28 cellular contexts compared by ENCODE assay signal in the genomic region with DNA sequence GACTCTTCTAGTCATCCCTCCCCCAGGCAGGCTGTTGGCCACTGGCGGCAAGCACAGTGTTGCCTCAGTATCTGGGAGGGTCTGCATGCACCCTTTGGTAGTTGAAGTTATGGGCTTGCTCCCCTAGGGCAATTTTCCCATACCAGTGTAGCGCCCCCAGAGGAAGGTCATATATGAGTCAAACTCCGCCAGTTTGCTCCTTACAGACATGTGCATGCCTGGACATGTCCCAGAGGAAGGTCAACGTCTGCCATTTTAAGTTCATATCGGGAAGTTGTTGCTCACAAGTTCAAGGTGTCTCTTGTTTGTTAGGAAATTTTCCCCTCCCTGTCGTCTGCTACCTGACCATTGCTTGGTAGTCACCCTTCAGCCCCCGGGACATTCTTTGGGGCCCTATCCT. TPM values are rescaled to one million over a fixed set of nuclear protein-coding genes. Genes with fewer than 3 reads are reported as not detected.
A peak's percentile ranks its signal among the peaks of the same experiment; 100 is the strongest.
DNase-seq lines count a peak whose midpoint lies in the region; ATAC-seq, FAIRE-seq and TF ChIP-seq lines count a peak whose summit lies in the region.
"Had no signal": no experiment of that assay in that cellular context is flagged by ENCODE, and none has a peak within 500 bp of the region (broad histone marks: within the 10 kb centered on the region; RNA-seq: fewer than 3 reads in every experiment).

No MANE protein-coding gene starts in this region.

- H3K4me2 ChIP-seq in Karpas-422 (ENCODE audit: low read depth, low read length, poor library complexity, severe bottlenecking) (no peak overlapping the region), K562 (ENCODE audit: insufficient read depth, low read length) (no peak overlapping the region)
- H3K4me2 ChIP-seq: smooth muscle cell had no signal

- TF ChIP-seq EP300 in K562 (IDR thresholded peaks at IDR 0.05; ENCODE audit: low read length) = no peak

- H2AFZ ChIP-seq in Karpas-422 (ENCODE audit: low read length) (no peak overlapping the region), K562 (ENCODE audit: low read depth, low read length) (peak overlapping the region; percentile 61)
- H2AFZ ChIP-seq: GM23248 had no signal

- H3K27me3 ChIP-seq in Karpas-422 (ENCODE audit: low read length) = no peaks in the 10 kb centered on the region
- no peaks in the 10 kb centered on the region for H3K27me3 ChIP-seq in K562 (ENCODE audit: control insufficient read depth in 2 of 2, insufficient read depth in 2 of 2, low read length in 2 of 2)
- H3K27me3 ChIP-seq: foreskin keratinocyte, uterus had no signal

- POLR2A ChIA-PET in K562 (lab: Yijun Ruan, JAX) = no interaction called here

- in situ Hi-C loops in K562 (cut with MboI) = no loop called here

- H3K9me2 ChIP-seq in Karpas-422 (replicated peaks; ENCODE audit: insufficient read depth, low read length) = no peaks in the 10 kb centered on the region

- no peak overlapping the region for H3K27ac ChIP-seq in C4-2B
- no peak overlapping the region for H3K27ac ChIP-seq in Karpas-422 (ENCODE audit: low read length)
- H3K27ac ChIP-seq in K562 (ENCODE audit: extremely low read depth, low read depth, low read length) = no peak overlapping the region
- H3K27ac ChIP-seq: foreskin keratinocyte, GM23248, psoas muscle, uterus had no signal

- ATAC-seq in K562 (peak; percentile 93), HG03342 (IDR thresholded peaks at IDR 0.05; ENCODE audit: unreplicated experiment) (no peak)
- ATAC-seq: foreskin keratinocyte, left cardiac atrium, psoas muscle had no signal

- H3K4me1 ChIP-seq in Karpas-422 (ENCODE audit: low read length) = no peaks in the 10 kb centered on the region
- no peaks in the 10 kb centered on the region for H3K4me1 ChIP-seq in K562 (replicated peaks in 1 of 2; ENCODE audit: control insufficient read depth in 2 of 2, insufficient read depth in 2 of 2, low read length in 2 of 2)
- H3K4me1 ChIP-seq: Caco-2, foreskin keratinocyte, psoas muscle, uterus had no signal

- H4K20me1 ChIP-seq in Karpas-422 (ENCODE audit: insufficient read depth, low read depth, low read length) (no peaks in the 10 kb centered on the region), K562 (replicated peaks; ENCODE audit: control insufficient read depth, insufficient read depth, low read length) (no peaks in the 10 kb centered on the region)

- peak; percentile 13 for DNase-seq in GM12865 (ENCODE audit: low read depth)
- peak; percentile 79 for DNase-seq in Karpas-422
- peak in 3 of 4 experiments; percentile 12 to 28 (median 25) for DNase-seq in K562 (ENCODE audit: extremely low read depth in 1 of 4, low spot score in 3 of 4)
- no peak for DNase-seq in immature natural killer cell
- DNase-seq in lower leg skin (ENCODE audit: low spot score in 2 of 2) = no peak
- DNase-seq: activated CD4-positive, alpha-beta memory T cell treated with anti-CD3 and anti-CD28 coated beads, Interleukin-2, amount 10 ng/mL, durations not matched to agents 7 days and 5 days; activated T-cell treated with anti-CD3 and anti-CD28 coated beads, Interleukin-2, amount 50 U/mL, for 48 hours; AML-193; Caco-2; GM23248; hypothalamus; Kasumi-1; left cardiac atrium; midbrain; NCI-H1417 treated with DMSO at 0.1 percent for 48 hours; NCI-H2227 treated with DMSO at 0.1 percent for 48 hours; NK-92 treated with Interleukin-12 subunit alpha and Interleukin-12 subunit beta, amount 100 ng/mL, for 24 hours; psoas muscle; stimulated activated CD8-positive, alpha-beta memory T cell treated with anti-CD3 and anti-CD28 coated beads, Interleukin-4, amount 100 ng/mL, for 48 hours; uterus had no signal

- H3K27ac Mint-ChIP-seq in immature natural killer cell = no peak overlapping the region
- H3K27ac Mint-ChIP-seq: activated CD4-positive, alpha-beta memory T cell treated with anti-CD3 and anti-CD28 coated beads, Interleukin-2, amount 10 ng/mL, durations not matched to agents 7 days and 5 days; dendritic cell treated with granulocyte-macrophage colony-stimulating factor and Interleukin-4, amounts not matched to agents 40 ng/mL and 50 ng/mL, for 4 days had no signal

- WGBS in K562 (ENCODE audit: insufficient coverage, low coverage, missing lambda C conversion rate) = 2% methylated on average over 7 of the region's 7 CpGs
- 79 to 84% methylated on average over 7 of the region's 7 CpGs for WGBS in lower leg skin, 2 donors

- H3K9ac ChIP-seq in Karpas-422 (ENCODE audit: low read length) = no peak overlapping the region
- no peak overlapping the region for H3K9ac ChIP-seq in K562 (ENCODE audit: insufficient read depth in 1 of 2, low read depth in 2 of 2, low read length in 2 of 2)
- H3K9ac ChIP-seq: GM23248 had no signal

- H3K4me1 Mint-ChIP-seq in immature natural killer cell = no peaks in the 10 kb centered on the region
- H3K4me1 Mint-ChIP-seq: activated CD4-positive, alpha-beta memory T cell treated with anti-CD3 and anti-CD28 coated beads, Interleukin-2, amount 10 ng/mL, durations not matched to agents 7 days and 5 days had no signal

- H3K79me2 ChIP-seq in Karpas-422 (ENCODE audit: low read length) (no peaks in the 10 kb centered on the region), K562 (ENCODE audit: control insufficient read depth, insufficient read depth, low read length) (no peaks in the 10 kb centered on the region)

- no peak for TF ChIP-seq RAD21 in K562 (CRISPR knock-in tag; conservative IDR thresholded peaks at IDR 0.05 in 1 of 2, IDR thresholded peaks at IDR 0.05 in 1 of 2)

- FAIRE-seq in K562 (lab: Jason Lieb, UNC) = no peak
- FAIRE-seq: G401.6 had no signal

- H3K9me3 ChIP-seq in Karpas-422 (ENCODE audit: low read length) = no peaks in the 10 kb centered on the region
- no peaks in the 10 kb centered on the region for H3K9me3 ChIP-seq in K562 (replicated peaks; ENCODE audit: control insufficient read depth, insufficient read depth, low read depth, low read length)
- H3K9me3 ChIP-seq: Caco-2, psoas muscle, uterus had no signal

- H3K36me3 ChIP-seq in Karpas-422 (ENCODE audit: insufficient read depth, low read length) (no peaks in the 10 kb centered on the region), K562 (ENCODE audit: control insufficient read depth, insufficient read depth, low read length) (no peaks in the 10 kb centered on the region)
- H3K36me3 ChIP-seq: uterus had no signal

- TF ChIP-seq CTCF in C4-2B (conservative IDR thresholded peaks at IDR 0.05) (peak; percentile 23; the same call in 1 of the 2 replicates), GM12865 (IDR thresholded peaks at IDR 0.05; ENCODE audit: insufficient read depth, low read depth, low read length, missing control alignments) (peak; percentile 9), K562 (IDR thresholded peaks at IDR 0.05 in 2 of 3, conservative IDR thresholded peaks at IDR 0.05 in 1 of 3; ENCODE audit: insufficient read depth in 2 of 3, low read depth in 1 of 3, low read length in 3 of 3) (peak; percentile 30 to 52 (median 42)), lower leg skin (IDR thresholded peaks at IDR 0.05) (no peak)

- H3K36me3 Mint-ChIP-seq in immature natural killer cell = no peaks in the 10 kb centered on the region

- TF ChIP-seq POLR2A in K562 (conservative IDR thresholded peaks at IDR 0.05) = no peak
- TF ChIP-seq POLR2A in lower leg skin (IDR thresholded peaks at IDR 0.05) = no peak

- intact Hi-C loops in K562 (cut with micrococcal nuclease) (loop anchor here (2.0 kb wide), 1 partner anchor 218 kb away; no protein-coding TSS in a partner anchor), lower leg skin (cut with DNase I; ENCODE audit: low total_unique reads) (no loop called here)

- no peaks in the 10 kb centered on the region for H3K9me1 ChIP-seq in K562 (ENCODE audit: control insufficient read depth, insufficient read depth, low read length)

- BruUV-seq in K562 (replicated peaks; lab: Mats Ljungman, UMichigan) = no TSS peak

- H3K4me3 ChIP-seq in GM12865 (ENCODE audit: low read depth, low read length) (no peak overlapping the region), Karpas-422 (ENCODE audit: low read length) (no peak overlapping the region), K562 (no peak overlapping the region), lower leg skin (ENCODE audit: low read depth, poor library complexity, severe bottlenecking) (no peak overlapping the region)
- H3K4me3 ChIP-seq: GM23248, psoas muscle, smooth muscle cell, uterus had no signal

- CTCF ChIA-PET in K562 (lab: Yijun Ruan, JAX; ENCODE audit: low intra/inter-chr PET ratio) = no interaction called here

- peaks cover 0 to 11% (median 4%) of the 10 kb centered on the region in 6 donors for H3K9me3 Mint-ChIP-seq in immature natural killer cell

- no peak overlapping the region for H3K4me3 Mint-ChIP-seq in immature natural killer cell
- H3K4me3 Mint-ChIP-seq: activated CD4-positive, alpha-beta memory T cell treated with anti-CD3 and anti-CD28 coated beads, Interleukin-2, amount 10 ng/mL, durations not matched to agents 7 days and 5 days; dendritic cell treated with granulocyte-macrophage colony-stimulating factor and Interleukin-4, amounts not matched to agents 40 ng/mL and 50 ng/mL, for 4 days had no signal

- H3K27me3 Mint-ChIP-seq in immature natural killer cell (ENCODE audit: low read depth in 3 of 3) = no peaks in the 10 kb centered on the region
- H3K27me3 Mint-ChIP-seq: activated CD4-positive, alpha-beta memory T cell treated with anti-CD3 and anti-CD28 coated beads, Interleukin-2, amount 10 ng/mL, durations not matched to agents 7 days and 5 days; dendritic cell treated with granulocyte-macrophage colony-stimulating factor and Interleukin-4, amounts not matched to agents 40 ng/mL and 50 ng/mL, for 4 days had no signal

RNA-seq across cellular contexts. Expression of a gene that starts 51.3 kb away (rescaled TPM):
- total RNA-seq in Karpas-422 (2014; rRNA removed; shearing (Covaris generic); ENCODE audit: low replicate concordance) = not detected in 2 replicates
- total RNA-seq in K562 (2011; cell fraction: chromatin; rRNA removed; ENCODE audit: low replicate concordance) = not detected in 2 replicates
- total RNA-seq in K562 (2011; cell fraction: nucleolus; rRNA removed) = not detected in 2 replicates
- total RNA-seq in K562 (2011; cell fraction: nucleoplasm; rRNA removed) = not detected in 2 replicates
- total RNA-seq in K562 (2014; rRNA removed) (not detected in 2 replicates), K562 (2014; rRNA removed; fragmentation: Illumina TruSeq; extraction: Trizol) (not detected in 2 replicates), K562 (2015; rRNA removed; fragmentation: Illumina TruSeq; extraction: Trizol) (not detected in 2 replicates), K562 (2021) (not detected in 2 replicates), lower leg skin (not detected)
- polyA plus RNA-seq in K562 (2011; rRNA removed) (not detected in 2 replicates), K562 (2014; fragmentation: Illumina TruSeq; extraction: Trizol) (not detected in 2 replicates), K562 (2014; fragmentation: Nextera tagmentation; extraction: Ambion mirVana) (not detected), K562 (2014; rRNA removed) (not detected in 2 replicates), immature natural killer cell (not detected)
- not detected in 2 replicates for polyA plus RNA-seq in K562 (2011; cell fraction: cytosol; rRNA removed)
- polyA plus RNA-seq in K562 (2011; cell fraction: nucleus; rRNA removed) = not detected in 2 replicates
- polyA plus RNA-seq in K562 (2012) = not detected in 2 replicates
- polyA minus RNA-seq in K562 (2011; rRNA and poly(A)+ RNA removed) = not detected in 2 replicates
- not detected in 2 replicates for polyA minus RNA-seq in K562 (2011; cell fraction: cytosol; rRNA and poly(A)+ RNA removed)
- polyA minus RNA-seq in K562 (2011; cell fraction: nucleus; rRNA and poly(A)+ RNA removed) = not detected in 2 replicates
- total RNA-seq: activated CD4-positive, alpha-beta memory T cell treated with anti-CD3 and anti-CD28 coated beads, Interleukin-2, amount 10 ng/mL, durations not matched to agents 7 days and 5 days; Caco-2; foreskin keratinocyte; GM23248; left cardiac atrium; psoas muscle; smooth muscle cell; subcutaneous adipose tissue; uterus had no signal
- polyA plus RNA-seq: foreskin keratinocyte, GM23248, neural cell, psoas muscle, smooth muscle cell had no signal

Comparison
In these comparisons a context has a peak if more than half of its experiments do, and no peak if none do; other contexts are left out.
1. CTCF ChIP-seq: peak in C4-2B (single experiment), GM12865 (single experiment) and K562 (3 of 3); none in lower leg skin (0 of 3).
2. DNase-seq: peak in GM12865 (single experiment), Karpas-422 (single experiment) and K562 (3 of 4); none in immature natural killer cell (0 of 3) and lower leg skin (0 of 2).